ENCODE assay signal across 20 cellular contexts in genomic region chr7:143042159-143042820, GRCh38. TPM values are rescaled to one million over a fixed set of nuclear protein-coding genes. Genes with fewer than 3 reads are reported as not detected.
DNase-seq lines count a peak whose midpoint lies in the region; ATAC-seq, FAIRE-seq and TF ChIP-seq lines count a peak whose summit lies in the region.
"Had no signal": no experiment of that assay in that cellular context is flagged by ENCODE, and none has a peak within 500 bp of the region (broad histone marks: within the 10 kb centered on the region; RNA-seq: fewer than 3 reads in every experiment).

No MANE protein-coding gene starts in this region.

- CTCF ChIA-PET in HepG2 (lab: Yijun Ruan, JAX; ENCODE audit: low intra/inter-chr PET ratio, low total read pairs), result no interaction called here

- H3K9me3 Mint-ChIP-seq in brain, result no peaks in the 10 kb centered on the region
- H3K9me3 Mint-ChIP-seq in T-helper 2 cell treated with Interferon-gamma antibody and Interleukin-4, amounts not matched to agents 5 μg/mL and 100 μg/mL, for 36 hours, result no peaks in the 10 kb centered on the region

- no peaks in the 10 kb centered on the region for H3K36me3 Mint-ChIP-seq in brain
- H3K36me3 Mint-ChIP-seq in T-helper 2 cell treated with Interferon-gamma antibody and Interleukin-4, amounts not matched to agents 5 μg/mL and 100 μg/mL, for 36 hours (ENCODE audit: low read depth), result no peaks in the 10 kb centered on the region

- H3K4me3 Mint-ChIP-seq in brain, result no peak overlapping the region
- no peak overlapping the region for H3K4me3 Mint-ChIP-seq in T-helper 2 cell treated with Interferon-gamma antibody and Interleukin-4, amounts not matched to agents 5 μg/mL and 100 μg/mL, for 36 hours

- H3K4me1 ChIP-seq in HepG2 (ENCODE audit: insufficient read depth, low read length), result peaks cover 23% of the 10 kb centered on the region
- H3K4me1 ChIP-seq in right lobe of liver, result no peaks in the 10 kb centered on the region
- H3K4me1 ChIP-seq in mesodermal cell (ENCODE audit: control insufficient read depth, insufficient read depth, low read length, poor library complexity, severe bottlenecking), result peaks cover 12% of the 10 kb centered on the region
- peaks cover 0 to 9% (median 0%) of the 10 kb centered on the region in 12 donors for H3K4me1 ChIP-seq in heart left ventricle

- ATAC-seq in HepG2 (peak; percentile 82), right lobe of liver (no peak), heart left ventricle (no peak)
- ATAC-seq: body of pancreas had no signal

- no peaks in the 10 kb centered on the region for H3K36me3 ChIP-seq in HepG2 (replicated peaks in 1 of 2; ENCODE audit: control insufficient read depth in 1 of 2, insufficient read depth in 2 of 2, low read length in 2 of 2)
- no peaks in the 10 kb centered on the region for H3K36me3 ChIP-seq in right lobe of liver
- no peaks in the 10 kb centered on the region for H3K36me3 ChIP-seq in mesodermal cell (ENCODE audit: control insufficient read depth, insufficient read depth, low read length)
- no peaks in the 10 kb centered on the region for H3K36me3 ChIP-seq in heart left ventricle

- H2AFZ ChIP-seq in HepG2 (ENCODE audit: low read length), result no peak overlapping the region

- BruUV-seq in HepG2 (replicated peaks; lab: Mats Ljungman, UMichigan), result no TSS peak

- TF ChIP-seq EP300 in HepG2 (IDR thresholded peaks at IDR 0.05; ENCODE audit: low read depth in 2 of 2, low read length in 2 of 2), result no peak
- TF ChIP-seq EP300 in HepG2 (CRISPR knock-in tag; IDR thresholded peaks at IDR 0.05; ENCODE audit: borderline replicate concordance), result no peak

- peaks cover 0 to 3% of the 10 kb centered on the region in 2 experiments; a peak in 3 of 5 replicates for H3K27me3 ChIP-seq in HepG2 (ENCODE audit: control insufficient read depth in 1 of 2, insufficient read depth in 2 of 2, low read length in 2 of 2)
- H3K27me3 ChIP-seq in right lobe of liver, result no peaks in the 10 kb centered on the region
- peaks cover 0 to 3% (median 0%) of the 10 kb centered on the region in 9 donors for H3K27me3 ChIP-seq in heart left ventricle
- H3K27me3 ChIP-seq: body of pancreas had no signal

- peak overlapping the region in 3 of 5 experiments; percentile 8 to 64 (median 25) for H3K27ac Mint-ChIP-seq in brain
- H3K27ac Mint-ChIP-seq in T-helper 2 cell treated with Interferon-gamma antibody and Interleukin-4, amounts not matched to agents 5 μg/mL and 100 μg/mL, for 36 hours, result no peak overlapping the region

- no peaks in the 10 kb centered on the region for H3K79me2 ChIP-seq in HepG2 (ENCODE audit: insufficient read depth, low read length)

- POLR2A ChIA-PET in HepG2 (lab: Yijun Ruan, JAX), result no interaction called here

- peaks cover 19% of the 10 kb centered on the region for H3K4me1 Mint-ChIP-seq in brain
- peaks cover 2% of the 10 kb centered on the region for H3K4me1 Mint-ChIP-seq in T-helper 2 cell treated with Interferon-gamma antibody and Interleukin-4, amounts not matched to agents 5 μg/mL and 100 μg/mL, for 36 hours (ENCODE audit: low read depth)

- no peaks in the 10 kb centered on the region for H4K20me1 ChIP-seq in HepG2 (ENCODE audit: insufficient read depth, low read length)

- in situ Hi-C loops in HepG2 (cut with HindIII; ENCODE audit: extremely low pct_ligation_motif_present, low pct_unique_long_range_greater_than_20kb), result no loop called here

- peaks cover 4% of the 10 kb centered on the region for H3K27me3 Mint-ChIP-seq in brain
- H3K27me3 Mint-ChIP-seq in T-helper 2 cell treated with Interferon-gamma antibody and Interleukin-4, amounts not matched to agents 5 μg/mL and 100 μg/mL, for 36 hours (ENCODE audit: low read depth), result peaks cover 4% of the 10 kb centered on the region

- H3K4me3 ChIP-seq in HepG2 (replicated peaks in 1 of 3; ENCODE audit: insufficient read depth in 1 of 3, low read depth in 2 of 3, low read length in 3 of 3) (no peak overlapping the region), right lobe of liver (no peak overlapping the region), mesodermal cell (ENCODE audit: extremely low read depth, insufficient read depth, low read length, poor library complexity, severe bottlenecking) (no peak overlapping the region), heart left ventricle (no peak overlapping the region)
- H3K4me3 ChIP-seq: body of pancreas had no signal

- no peak overlapping the region for H3K4me2 ChIP-seq in HepG2 (ENCODE audit: low read depth, low read length)

- no peak for FAIRE-seq in HepG2 (lab: Jason Lieb, UNC)

- TF ChIP-seq CTCF in HepG2 (CRISPR knock-in tag; IDR thresholded peaks at IDR 0.05) (no peak), right lobe of liver (IDR thresholded peaks at IDR 0.05) (no peak), brain (conservative IDR thresholded peaks at IDR 0.05) (no peak), heart left ventricle (IDR thresholded peaks at IDR 0.05) (no peak)

- H3K9me3 ChIP-seq in HepG2 (ENCODE audit: low read length) (no peaks in the 10 kb centered on the region), right lobe of liver (no peaks in the 10 kb centered on the region), mesodermal cell (ENCODE audit: control insufficient read depth, low read length) (no peaks in the 10 kb centered on the region), heart left ventricle (no peaks in the 10 kb centered on the region)
- H3K9me3 ChIP-seq: body of pancreas had no signal

- TF ChIP-seq RAD21 in HepG2 (CRISPR knock-in tag; IDR thresholded peaks at IDR 0.05), result no peak

- TF ChIP-seq POLR2A in HepG2 (IDR thresholded peaks at IDR 0.05; ENCODE audit: insufficient read depth in 1 of 2, low read depth in 2 of 2, low read length in 2 of 2), result no peak
- TF ChIP-seq POLR2A in right lobe of liver (IDR thresholded peaks at IDR 0.05), result no peak
- no peak for TF ChIP-seq POLR2A in heart left ventricle (IDR thresholded peaks at IDR 0.05)

- WGBS in HepG2 (ENCODE audit: low lambda C conversion rate), result 0% methylated on average over 3 of the region's 3 CpGs
- WGBS in right lobe of liver (ENCODE audit: insufficient coverage, low coverage, low lambda C conversion rate, missing lambda C conversion rate), result 44% methylated on average over 2 of the region's 3 CpGs
- 53 to 69% methylated on average over 2 to 3 of the region's 3 CpGs for WGBS in mesodermal cell (ENCODE audit: insufficient coverage in 2 of 2), 2 experiments
- 49 to 65% (median 55%) methylated on average over 3 of the region's 3 CpGs for WGBS in heart left ventricle, 4 donors

- H3K9ac ChIP-seq in HepG2 (ENCODE audit: insufficient read depth, low read depth, low read length), result no peak overlapping the region

- intact Hi-C loops in HepG2 (cut with micrococcal nuclease; ENCODE audit: unreplicated experiment) (no loop called here), right lobe of liver (cut with DNase I) (no loop called here), heart left ventricle (cut with DNase I) (no loop called here)

- H3K27ac ChIP-seq in HepG2 (ENCODE audit: extremely low read length, insufficient read depth, low read length), result peak overlapping the region; percentile 54
- H3K27ac ChIP-seq in right lobe of liver, result no peak overlapping the region
- peak overlapping the region; percentile 76 for H3K27ac ChIP-seq in mesodermal cell (ENCODE audit: low read depth, low read length, severe bottlenecking)
- H3K27ac ChIP-seq in heart left ventricle, result no peak overlapping the region
- H3K27ac ChIP-seq: body of pancreas had no signal

- peak; percentile 7 for DNase-seq in HepG2 (ENCODE audit: low spot score)
- DNase-seq in right lobe of liver, result no peak
- DNase-seq in heart left ventricle, result no peak
- no peak for DNase-seq in T-helper 2 cell treated with Interferon-gamma antibody and Interleukin-4, amounts not matched to agents 5 μg/mL and 100 μg/mL, for 36 hours (ENCODE audit: low spot score)
- no peak for DNase-seq in NCI-H187 (lab: John Stamatoyannopoulos, UW)
- no peak for DNase-seq in NCI-H1092 (lab: John Stamatoyannopoulos, UW)
- DNase-seq: activated CD4-positive, CD25-positive, alpha-beta regulatory T cell treated with anti-CD3 and anti-CD28 coated beads, Interleukin-2, amount 50 U/mL, for 72 hours; activated CD8-positive, alpha-beta memory T cell treated with anti-CD3 and anti-CD28 coated beads, Interleukin-2, amount 50 U/mL, for 4 hours; activated gamma-delta T cell treated with Interleukin-2 at 50 U/mL for 16 hours; body of pancreas; GOT3; NCI-H2029 treated with DMSO at 0.1 percent for 48 hours; NCI-H69; RPMI8226; stimulated activated CD4-positive, alpha-beta T cell treated with anti-CD3 and anti-CD28 coated beads, Interleukin-1b, Interleukin-23, amount 100 ng/mL, for 48 hours; T-helper 1 cell had no signal

RNA-seq across cellular contexts. Expression of gene OR6V1, which starts 9.9 kb away (rescaled TPM):
- total RNA-seq in HepG2 (2016; rRNA removed; fragmentation: Illumina TruSeq; extraction: Trizol) (not detected in 2 replicates), right lobe of liver (not detected), heart left ventricle (not detected)
- total RNA-seq in HepG2 (2016; cell fraction: cytosol; rRNA removed; fragmentation: Illumina TruSeq; extraction: Trizol; ENCODE audit: low read depth), result not detected in 2 replicates
- total RNA-seq in HepG2 (2016; cell fraction: insoluble cytoplasmic fraction; rRNA removed; fragmentation: Illumina TruSeq; extraction: Trizol), result not detected in 2 replicates
- not detected in 2 replicates for total RNA-seq in HepG2 (2016; cell fraction: membrane; rRNA removed; fragmentation: Illumina TruSeq; extraction: Trizol)
- total RNA-seq in HepG2 (2016; cell fraction: nucleus; rRNA removed; fragmentation: Illumina TruSeq; extraction: Trizol), result not detected in 2 replicates
- polyA plus RNA-seq in HepG2 (2011; rRNA removed) (not detected in 2 replicates), brain (ENCODE audit: insufficient read depth, low read depth, low replicate concordance) (not detected), heart left ventricle (not detected)
- not detected in 2 replicates for polyA plus RNA-seq in HepG2 (2011; cell fraction: cytosol; rRNA removed)
- polyA plus RNA-seq in HepG2 (2011; cell fraction: nucleus; rRNA removed), result not detected in 2 replicates
- not detected in 2 replicates for polyA plus RNA-seq in HepG2 (2012)
- not detected in 2 replicates for polyA plus RNA-seq in HepG2 (2016; cell fraction: cytosol; fragmentation: Illumina TruSeq; extraction: Trizol; ENCODE audit: low read depth)
- not detected in 2 replicates for polyA plus RNA-seq in HepG2 (2016; cell fraction: insoluble cytoplasmic fraction; fragmentation: Illumina TruSeq; extraction: Trizol; ENCODE audit: low read depth)
- not detected in 2 replicates for polyA plus RNA-seq in HepG2 (2016; cell fraction: membrane; fragmentation: Illumina TruSeq; extraction: Trizol; ENCODE audit: low read depth)
- polyA plus RNA-seq in HepG2 (2016; cell fraction: nucleus; fragmentation: Illumina TruSeq; extraction: Trizol; ENCODE audit: insufficient read depth, low read depth), result not detected in 2 replicates
- not detected in 2 replicates for polyA minus RNA-seq in HepG2 (2011; rRNA and poly(A)+ RNA removed; ENCODE audit: low replicate concordance)
- not detected in 2 replicates for polyA minus RNA-seq in HepG2 (2011; cell fraction: cytosol; rRNA and poly(A)+ RNA removed)
- not detected in 2 replicates for polyA minus RNA-seq in HepG2 (2011; cell fraction: nucleus; rRNA and poly(A)+ RNA removed)
- not detected for polyA plus RNA-seq in mesodermal cell (2013, experiment 1 of 2)
- not detected for polyA plus RNA-seq in mesodermal cell (2013, experiment 2 of 2)
- total RNA-seq: A172, body of pancreas, fibroblast of lung had no signal
- polyA plus RNA-seq: fibroblast of lung had no signal

RNA-seq across cellular contexts. Expression of gene OR9A2, which starts 15.4 kb away (rescaled TPM):
- total RNA-seq in HepG2 (2016; rRNA removed; fragmentation: Illumina TruSeq; extraction: Trizol) (not detected in 2 replicates), right lobe of liver (not detected), heart left ventricle (under 1 TPM in 1 of 9 donors, not detected in 8; 0.29 TPM)
- not detected in 2 replicates for total RNA-seq in HepG2 (2016; cell fraction: cytosol; rRNA removed; fragmentation: Illumina TruSeq; extraction: Trizol; ENCODE audit: low read depth)
- not detected in 2 replicates for total RNA-seq in HepG2 (2016; cell fraction: insoluble cytoplasmic fraction; rRNA removed; fragmentation: Illumina TruSeq; extraction: Trizol)
- not detected in 2 replicates for total RNA-seq in HepG2 (2016; cell fraction: membrane; rRNA removed; fragmentation: Illumina TruSeq; extraction: Trizol)
- not detected in 2 replicates for total RNA-seq in HepG2 (2016; cell fraction: nucleus; rRNA removed; fragmentation: Illumina TruSeq; extraction: Trizol)
- polyA plus RNA-seq in HepG2 (2011; rRNA removed) (not detected in 2 replicates), brain (ENCODE audit: insufficient read depth, low read depth, low replicate concordance) (not detected), heart left ventricle (not detected)
- not detected in 2 replicates for polyA plus RNA-seq in HepG2 (2011; cell fraction: cytosol; rRNA removed)
- not detected in 2 replicates for polyA plus RNA-seq in HepG2 (2011; cell fraction: nucleus; rRNA removed)
- polyA plus RNA-seq in HepG2 (2012), result not detected in 2 replicates
- not detected in 2 replicates for polyA plus RNA-seq in HepG2 (2016; cell fraction: cytosol; fragmentation: Illumina TruSeq; extraction: Trizol; ENCODE audit: low read depth)
- polyA plus RNA-seq in HepG2 (2016; cell fraction: insoluble cytoplasmic fraction; fragmentation: Illumina TruSeq; extraction: Trizol; ENCODE audit: low read depth), result not detected in 2 replicates
- polyA plus RNA-seq in HepG2 (2016; cell fraction: membrane; fragmentation: Illumina TruSeq; extraction: Trizol; ENCODE audit: low read depth), result not detected in 2 replicates
- polyA plus RNA-seq in HepG2 (2016; cell fraction: nucleus; fragmentation: Illumina TruSeq; extraction: Trizol; ENCODE audit: insufficient read depth, low read depth), result not detected in 2 replicates
- polyA minus RNA-seq in HepG2 (2011; rRNA and poly(A)+ RNA removed; ENCODE audit: low replicate concordance), result 0.14 and 1.6 TPM in 2 replicates
- polyA minus RNA-seq in HepG2 (2011; cell fraction: cytosol; rRNA and poly(A)+ RNA removed), result not detected in 2 replicates
- 1.1 and 2.2 TPM in 2 replicates for polyA minus RNA-seq in HepG2 (2011; cell fraction: nucleus; rRNA and poly(A)+ RNA removed)
- polyA plus RNA-seq in mesodermal cell (2013, experiment 1 of 2), result not detected
- not detected for polyA plus RNA-seq in mesodermal cell (2013, experiment 2 of 2)
- total RNA-seq: A172, body of pancreas, fibroblast of lung had no signal
- polyA plus RNA-seq: fibroblast of lung had no signal

Comparison
In these comparisons a context has a peak if more than half of its experiments do, and no peak if none do; other contexts are left out.
1. H3K27ac ChIP-seq: peak in HepG2 (single experiment) and mesodermal cell (single experiment); none in right lobe of liver (0 of 3) and heart left ventricle (0 of 12).